7 cellular contexts compared by ENCODE assay signal in the genomic region with DNA sequence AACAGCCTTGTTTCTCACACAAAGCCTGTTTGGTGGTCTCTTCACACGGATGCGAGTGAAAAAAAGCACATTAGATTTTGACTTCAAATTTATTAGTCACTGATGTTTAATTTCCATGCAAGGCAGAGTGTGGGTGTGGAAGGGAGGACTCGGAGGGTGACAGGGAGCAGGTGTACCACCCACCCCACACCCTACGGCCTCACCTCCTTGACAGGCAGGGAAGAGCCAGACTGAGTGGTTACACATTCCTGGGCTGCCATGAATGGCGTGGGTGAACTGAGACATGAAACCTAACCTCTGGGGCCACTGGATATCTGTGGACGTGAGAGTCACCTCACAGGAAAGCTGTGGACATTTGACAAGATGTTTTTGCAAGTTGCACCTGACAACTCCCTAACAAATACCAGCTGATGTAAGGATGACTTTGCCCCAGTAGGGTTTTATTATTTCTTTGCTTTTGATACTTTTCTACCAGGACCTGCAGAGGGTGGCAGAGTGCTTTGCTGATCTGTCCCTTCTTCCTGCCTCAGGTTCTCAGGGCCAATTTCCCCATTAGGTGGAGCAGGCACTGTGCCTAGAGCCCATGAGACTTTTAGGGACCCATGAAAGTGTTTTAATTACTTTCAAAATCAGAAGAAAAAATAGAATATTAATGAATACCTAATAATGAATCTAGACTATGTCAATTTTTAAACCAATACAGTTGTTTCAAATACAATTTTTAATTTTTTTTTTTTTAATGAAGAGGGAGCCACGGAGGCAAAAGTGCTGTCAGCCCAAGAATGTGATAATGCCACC. TPM values are rescaled to one million over a fixed set of nuclear protein-coding genes. Genes with fewer than 3 reads are reported as not detected.
DNase-seq lines count a peak whose midpoint lies in the region; ATAC-seq and TF ChIP-seq lines count a peak whose summit lies in the region.

No MANE protein-coding gene starts in this region.

- TF ChIP-seq RAD21 in HCT116 (IDR thresholded peaks at IDR 0.05; ENCODE audit: low read depth): peak; percentile 93

- H3K27me3 ChIP-seq in HCT116 (ENCODE audit: insufficient read depth, low read length): no peaks in the 10 kb centered on the region
- H3K27me3 ChIP-seq in esophagus squamous epithelium: no peaks in the 10 kb centered on the region
- H3K27me3 ChIP-seq in transverse colon: no peaks in the 10 kb centered on the region

- POLR2A ChIA-PET in HCT116 (lab: Charles Lee): no interaction called here

- peaks cover 46% of the 10 kb centered on the region for H3K4me1 Mint-ChIP-seq in neural crest cell

- H3K27ac Mint-ChIP-seq in neural crest cell (ENCODE audit: unreplicated experiment): peak overlapping the region; percentile 91

- H3K79me2 ChIP-seq in HCT116 (ENCODE audit: insufficient read depth, low read length): no peaks in the 10 kb centered on the region

- H3K36me3 Mint-ChIP-seq in neural crest cell (ENCODE audit: low read depth): peaks cover 2% of the 10 kb centered on the region

- no peak for TF ChIP-seq EP300 in transverse colon (IDR thresholded peaks at IDR 0.05; ENCODE audit: low read depth)

- H3K36me3 ChIP-seq in HCT116 (ENCODE audit: control insufficient read depth in 1 of 2, insufficient read depth in 2 of 2, low read length in 2 of 2) (no peaks in the 10 kb centered on the region), esophagus squamous epithelium (no peaks in the 10 kb centered on the region), transverse colon (no peaks in the 10 kb centered on the region)

- no peak overlapping the region for H3K9ac ChIP-seq in HCT116 (ENCODE audit: low read length)

- intact Hi-C loops in HCT116 (cut with micrococcal nuclease): loop anchor here (1.0 kb wide), 1 partner anchor 174 kb away; no protein-coding TSS in a partner anchor
- intact Hi-C loops in esophagus squamous epithelium (cut with DNase I): loop anchor here (10.0 kb wide), 1 partner anchor 169 kb away; no protein-coding TSS in a partner anchor
- intact Hi-C loops in transverse colon (cut with DNase I; ENCODE audit: low total_unique reads): loop anchor here (10.0 kb wide), 1 partner anchor 179 kb away; no protein-coding TSS in a partner anchor

- ATAC-seq in HCT116: peak; percentile 93

- TF ChIP-seq POLR2A in HCT116 (IDR thresholded peaks at IDR 0.05; ENCODE audit: borderline replicate concordance, extremely low read depth, insufficient read depth, insufficient read length): no peak
- no peak for TF ChIP-seq POLR2A in esophagus squamous epithelium (IDR thresholded peaks at IDR 0.05)
- TF ChIP-seq POLR2A in transverse colon (IDR thresholded peaks at IDR 0.05): no peak

- in situ Hi-C loops in transverse colon (cut with MboI; ENCODE audit: low pct_ligation_motif_present in 1 of 4, low pct_unique_long_range_greater_than_20kb in 1 of 4, low sequenced_read_pairs in 3 of 4): loop anchor here (5.0 to 25.0 kb wide), 6 partner anchors 167 to 283 kb away; partner anchors contain the start of gene RB1 (in 1 of the 4)

- TF ChIP-seq CTCF in GM10266 (IDR thresholded peaks at IDR 0.05; ENCODE audit: control insufficient read depth, insufficient read depth, low read depth, missing control alignments) (peak; percentile 62), HCT116 (IDR thresholded peaks at IDR 0.05 in 2 of 3, conservative IDR thresholded peaks at IDR 0.05 in 1 of 3; ENCODE audit: borderline replicate concordance in 1 of 3, insufficient read depth in 1 of 3, low read depth in 2 of 3, low read length in 2 of 3) (peak; percentile 59 to 98 (median 67)), esophagus squamous epithelium (IDR thresholded peaks at IDR 0.05) (peak; percentile 17 to 74 (median 60)), neural crest cell (conservative IDR thresholded peaks at IDR 0.05) (peak; percentile 73), transverse colon (IDR thresholded peaks at IDR 0.05) (peak; percentile 45 to 92 (median 63))

- no peak overlapping the region for H3K4me3 Mint-ChIP-seq in neural crest cell

- RAD21 ChIA-PET in HCT116 (lab: Charles Lee; ENCODE audit: low non-redundant PET in 1 of 2, low total read pairs in 2 of 2, uncharacterized antibody in 2 of 2, unreplicated experiment in 2 of 2): interaction anchor here (1.0 to 2.3 kb wide), 2 partner anchors 174 to 175 kb away, joined by 4 to 13 read pairs; no protein-coding TSS in a partner anchor

- H2AFZ ChIP-seq in HCT116 (ENCODE audit: low read depth, low read length, poor library complexity, severe bottlenecking): no peak overlapping the region

- H3K4me3 ChIP-seq in HCT116 (replicated peaks in 1 of 2; ENCODE audit: low read depth in 1 of 2, low read length in 2 of 2): no peak overlapping the region
- no peak overlapping the region for H3K4me3 ChIP-seq in esophagus squamous epithelium
- H3K4me3 ChIP-seq in transverse colon: no peak overlapping the region

- no peaks in the 10 kb centered on the region for H3K9me2 ChIP-seq in HCT116 (ENCODE audit: insufficient read depth)

- H3K4me2 ChIP-seq in HCT116 (ENCODE audit: low read length): no peak overlapping the region

- H3K27ac ChIP-seq in HCT116 (ENCODE audit: low read depth, low read length) (no peak overlapping the region), esophagus squamous epithelium (no peak overlapping the region), transverse colon (no peak overlapping the region)

- peaks cover 8% of the 10 kb centered on the region for H3K9me3 Mint-ChIP-seq in neural crest cell

- no peaks in the 10 kb centered on the region; a peak in 1 of 4 replicates for H3K4me1 ChIP-seq in HCT116 (ENCODE audit: control insufficient read depth in 1 of 2, insufficient read depth in 2 of 2, low read length in 2 of 2)
- H3K4me1 ChIP-seq in esophagus squamous epithelium: peaks cover 0 to 16% (median 0%) of the 10 kb centered on the region in 3 donors
- H3K4me1 ChIP-seq in transverse colon: peaks cover 0 to 22% (median 9%) of the 10 kb centered on the region in 4 donors

- no peaks in the 10 kb centered on the region for H4K20me1 ChIP-seq in HCT116 (ENCODE audit: insufficient read depth)

- 58 to 63% methylated on average over 7 of the region's 7 CpGs for WGBS in esophagus squamous epithelium, 2 donors
- WGBS in transverse colon (ENCODE audit: low coverage in 1 of 2), 2 donors: 60 to 62% methylated on average over 1 to 7 of the region's 7 CpGs

- BruUV-seq in HCT116 (replicated peaks; lab: Mats Ljungman, UMichigan): no TSS peak

- peak; percentile 16 for DNase-seq in GM10266 (ENCODE audit: extremely low spot score)
- DNase-seq in HCT116 (ENCODE audit: low read depth, low spot score): peak; percentile 50
- peak; percentile 43 for DNase-seq in NCI-H226
- DNase-seq in activated CD8-positive, alpha-beta memory T cell treated with anti-CD3 and anti-CD28 coated beads, Interleukin-2, amount 50 U/mL, for 4 hours: peak; percentile 42
- DNase-seq in esophagus squamous epithelium (lab: John Stamatoyannopoulos, UW): no peak
- DNase-seq in neural crest cell (ENCODE audit: low read depth, low spot score): no peak
- DNase-seq in transverse colon: peak; percentile 64

- CTCF ChIA-PET in HCT116 (lab: Charles Lee): interaction anchor here (0.9 to 1.9 kb wide), 3 partner anchors 16 to 176 kb away, joined by 3 to 20 read pairs (median 4); no protein-coding TSS in a partner anchor

- H3K27me3 Mint-ChIP-seq in neural crest cell (ENCODE audit: low read depth): no peaks in the 10 kb centered on the region

- H3K9me3 ChIP-seq in HCT116 (ENCODE audit: control insufficient read depth in 1 of 2, insufficient read depth in 1 of 2, low read depth in 1 of 2, low read length in 2 of 2) (no peaks in the 10 kb centered on the region), esophagus squamous epithelium (no peaks in the 10 kb centered on the region), transverse colon (no peaks in the 10 kb centered on the region)

TF ChIP-seq in HCT116, 20 proteins besides CTCF, POLR2A, EP300 and RAD21:
- no peak for TF ChIP-seq EZH2 (IDR thresholded peaks at IDR 0.05)

RNA-seq across cellular contexts. Expression of gene CYSLTR2, which starts 58.2 kb away (rescaled TPM):
- total RNA-seq in HCT116 (2021; ENCODE audit: unreplicated experiment) (not detected), esophagus squamous epithelium (under 1 TPM; 0.04 to 0.94 (median 0.21) TPM), neural crest cell (not detected in 2 replicates), transverse colon (under 1 TPM in 2 of 4 donors, not detected in 2; 0.14 to 0.16 TPM)
- polyA plus RNA-seq in HCT116 (2012): not detected in 2 replicates

Comparison
In these comparisons a context has a peak if more than half of its experiments do, and no peak if none do; other contexts are left out.
1. DNase-seq: peak in GM10266 (single experiment), HCT116 (single experiment), NCI-H226 (single experiment), activated CD8-positive, alpha-beta memory T cell treated with anti-CD3 and anti-CD28 coated beads, Interleukin-2, amount 50 U/mL, for 4 hours (single experiment) and transverse colon (single experiment); none in esophagus squamous epithelium (single experiment) and neural crest cell (single experiment).
2. Peak in every context shown above with its lines, with median percentiles within 50 percentile points of each other: CTCF ChIP-seq.